In genomic region chr2:106138904-106139574, GRCh38 we compare ENCODE assay signal across 14 cellular contexts. TPM values are rescaled to one million over a fixed set of nuclear protein-coding genes. Genes with fewer than 3 reads are reported as not detected.
DNase-seq lines count a peak whose midpoint lies in the region; ATAC-seq and TF ChIP-seq lines count a peak whose summit lies in the region.
"Had no signal": no experiment of that assay in that cellular context is flagged by ENCODE, and none has a peak within 500 bp of the region (broad histone marks: within the 10 kb centered on the region; RNA-seq: fewer than 3 reads in every experiment).

No MANE protein-coding gene starts in this region.

- H3K27ac ChIP-seq in thyroid gland, result peak overlapping the region in 1 of 3 donors; percentile 66
- H3K27ac ChIP-seq: neutrophil had no signal

- H3K4me3 Mint-ChIP-seq in activated naive CD4-positive, alpha-beta T cell treated with anti-CD3 and anti-CD28 coated beads for 36 hours, result peak overlapping the region; percentile 79
- H3K4me3 Mint-ChIP-seq in central memory CD8-positive, alpha-beta T cell, result peak overlapping the region; percentile 78
- peak overlapping the region; percentile 14 for H3K4me3 Mint-ChIP-seq in natural killer cell
- no peak overlapping the region for H3K4me3 Mint-ChIP-seq in type B pancreatic cell
- H3K4me3 Mint-ChIP-seq: H9 had no signal

- H3K4me3 ChIP-seq in thyroid gland (replicated peaks in 1 of 3), result no peak overlapping the region
- H3K4me3 ChIP-seq: MG63 had no signal

- peaks cover 57% of the 10 kb centered on the region for H3K4me1 Mint-ChIP-seq in activated naive CD4-positive, alpha-beta T cell treated with anti-CD3 and anti-CD28 coated beads for 36 hours (ENCODE audit: low read depth)
- peaks cover 55% of the 10 kb centered on the region for H3K4me1 Mint-ChIP-seq in central memory CD8-positive, alpha-beta T cell
- H3K4me1 Mint-ChIP-seq in natural killer cell (peaks cover 32 to 40% of the 10 kb centered on the region in 2 donors), type B pancreatic cell (ENCODE audit: unreplicated experiment) (peaks cover 42% of the 10 kb centered on the region)

- no peaks in the 10 kb centered on the region for H3K36me3 ChIP-seq in thyroid gland

- CTCF ChIA-PET in activated naive CD4-positive, alpha-beta T cell treated with anti-CD3 and anti-CD28 coated beads for 36 hours (lab: Charles Lee), result interaction anchor here (0.9 to 2.8 kb wide), 6 partner anchors 19 to 54 kb away, joined by 3 to 8 read pairs (median 4); no protein-coding TSS in a partner anchor

- peak; percentile 24 for DNase-seq in activated naive CD4-positive, alpha-beta T cell treated with anti-CD3 and anti-CD28 coated beads for 36 hours
- DNase-seq in activated naive CD4-positive, alpha-beta T cell treated with Interleukin-2 at 50 U/mL for 16 hours, result no peak
- no peak for DNase-seq in central memory CD8-positive, alpha-beta T cell (ENCODE audit: low spot score in 2 of 2)
- no peak for DNase-seq in natural killer cell
- DNase-seq in type B pancreatic cell (ENCODE audit: extremely low spot score, unreplicated experiment), result no peak
- no peak for DNase-seq in NCI-H82 (lab: John Stamatoyannopoulos, UW)
- DNase-seq in thyroid gland, result no peak
- DNase-seq: GDM1, H9, hypothalamus, MG63, NCI-H748 treated with DMSO at 0.1 percent for 48 hours had no signal

- no peaks in the 10 kb centered on the region for H3K9me3 Mint-ChIP-seq in activated naive CD4-positive, alpha-beta T cell treated with anti-CD3 and anti-CD28 coated beads for 36 hours
- H3K9me3 Mint-ChIP-seq in central memory CD8-positive, alpha-beta T cell, result no peaks in the 10 kb centered on the region
- H3K9me3 Mint-ChIP-seq in natural killer cell (no peaks in the 10 kb centered on the region), type B pancreatic cell (no peaks in the 10 kb centered on the region)
- H3K9me3 Mint-ChIP-seq: H9 had no signal

- no peak for TF ChIP-seq POLR2A in thyroid gland (IDR thresholded peaks at IDR 0.05)

- no peaks in the 10 kb centered on the region for H3K27me3 Mint-ChIP-seq in activated naive CD4-positive, alpha-beta T cell treated with anti-CD3 and anti-CD28 coated beads for 36 hours (ENCODE audit: low read depth)
- no peaks in the 10 kb centered on the region for H3K27me3 Mint-ChIP-seq in central memory CD8-positive, alpha-beta T cell
- no peaks in the 10 kb centered on the region for H3K27me3 Mint-ChIP-seq in natural killer cell (ENCODE audit: low read depth in 2 of 2)
- H3K27me3 Mint-ChIP-seq in type B pancreatic cell, result no peaks in the 10 kb centered on the region

- intact Hi-C loops in activated naive CD4-positive, alpha-beta T cell treated with anti-CD3 and anti-CD28 coated beads for 36 hours (cut with micrococcal nuclease), result no loop called here
- intact Hi-C loops in natural killer cell (cut with micrococcal nuclease) (no loop called here), thyroid gland (cut with DNase I) (no loop called here)

- H3K4me1 ChIP-seq in thyroid gland, result peaks cover 21 to 27% of the 10 kb centered on the region in 2 donors

- WGBS in thyroid gland, 2 donors, result 65 to 68% methylated on average over 9 of the region's 9 CpGs

- peaks cover 20% of the 10 kb centered on the region for H3K36me3 Mint-ChIP-seq in activated naive CD4-positive, alpha-beta T cell treated with anti-CD3 and anti-CD28 coated beads for 36 hours (ENCODE audit: low read depth)
- peaks cover 19% of the 10 kb centered on the region for H3K36me3 Mint-ChIP-seq in central memory CD8-positive, alpha-beta T cell (ENCODE audit: insufficient read depth)
- H3K36me3 Mint-ChIP-seq in natural killer cell, result peaks cover 10% of the 10 kb centered on the region
- peaks cover 40% of the 10 kb centered on the region for H3K36me3 Mint-ChIP-seq in type B pancreatic cell

- H3K27ac Mint-ChIP-seq in activated naive CD4-positive, alpha-beta T cell treated with anti-CD3 and anti-CD28 coated beads for 36 hours, result peak overlapping the region; percentile 94
- peak overlapping the region; percentile 94 for H3K27ac Mint-ChIP-seq in central memory CD8-positive, alpha-beta T cell (ENCODE audit: low read depth)
- peak overlapping the region; percentile 61 to 82 for H3K27ac Mint-ChIP-seq in natural killer cell
- H3K27ac Mint-ChIP-seq in type B pancreatic cell, result peak overlapping the region; percentile 30

- no peak for ATAC-seq in central memory CD8-positive, alpha-beta T cell (replicated peaks; ENCODE audit: extremely low read depth, poor library complexity, severe bottlenecking)
- ATAC-seq in natural killer cell, result no peak
- no peak for ATAC-seq in SK-N-SH treated with all-trans-retinoic acid at 6 μM for 48 hours

- TF ChIP-seq CTCF in natural killer cell (IDR thresholded peaks at IDR 0.05), result no peak
- TF ChIP-seq CTCF in type B pancreatic cell (conservative IDR thresholded peaks at IDR 0.05), result no peak
- TF ChIP-seq CTCF in thyroid gland (IDR thresholded peaks at IDR 0.05), result no peak

- no peaks in the 10 kb centered on the region for H3K27me3 ChIP-seq in thyroid gland
- H3K27me3 ChIP-seq: MG63, neutrophil had no signal

- no peaks in the 10 kb centered on the region for H3K9me3 ChIP-seq in thyroid gland
- H3K9me3 ChIP-seq: MG63, neutrophil had no signal

TF ChIP-seq in SK-N-SH treated with all-trans-retinoic acid at 6 μM for 48 hours, 23 proteins besides CTCF, POLR2A, EP300 and RAD21 (continues in another document):
- TF ChIP-seq GLIS3 (CRISPR knock-in tag; IDR thresholded peaks at IDR 0.05), result no peak
- TF ChIP-seq ARNTL (CRISPR knock-in tag; IDR thresholded peaks at IDR 0.05; ENCODE audit: borderline replicate concordance, low read depth), result no peak
- no peak for TF ChIP-seq ESRRG (CRISPR knock-in tag; IDR thresholded peaks at IDR 0.05)
- TF ChIP-seq ZFP3 (CRISPR knock-in tag; IDR thresholded peaks at IDR 0.05), result no peak
- TF ChIP-seq POU6F1 (CRISPR knock-in tag; IDR thresholded peaks at IDR 0.05; ENCODE audit: borderline replicate concordance, low read depth), result no peak
- TF ChIP-seq TOX (CRISPR knock-in tag; IDR thresholded peaks at IDR 0.05; ENCODE audit: borderline replicate concordance), result no peak
- TF ChIP-seq, protein P1, sequence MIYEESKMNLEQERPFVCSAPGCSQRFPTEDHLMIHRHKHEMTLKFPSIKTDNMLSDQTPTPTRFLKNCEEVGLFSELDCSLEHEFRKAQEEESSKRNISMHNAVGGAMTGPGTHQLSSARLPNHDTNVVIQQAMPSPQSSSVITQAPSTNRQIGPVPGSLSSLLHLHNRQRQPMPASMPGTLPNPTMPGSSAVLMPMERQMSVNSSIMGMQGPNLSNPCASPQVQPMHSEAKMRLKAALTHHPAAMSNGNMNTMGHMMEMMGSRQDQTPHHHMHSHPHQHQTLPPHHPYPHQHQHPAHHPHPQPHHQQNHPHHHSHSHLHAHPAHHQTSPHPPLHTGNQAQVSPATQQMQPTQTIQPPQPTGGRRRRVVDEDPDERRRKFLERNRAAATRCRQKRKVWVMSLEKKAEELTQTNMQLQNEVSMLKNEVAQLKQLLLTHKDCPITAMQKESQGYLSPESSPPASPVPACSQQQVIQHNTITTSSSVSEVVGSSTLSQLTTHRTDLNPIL (CRISPR knock-in tag; IDR thresholded peaks at IDR 0.05; ENCODE audit: low read depth), result no peak
- TF ChIP-seq SNAI2 (CRISPR knock-in tag; IDR thresholded peaks at IDR 0.05), result no peak
- no peak for TF ChIP-seq ISL1 (CRISPR knock-in tag; IDR thresholded peaks at IDR 0.05)
- TF ChIP-seq TSHZ2 (CRISPR knock-in tag; IDR thresholded peaks at IDR 0.05), result no peak
- no peak for TF ChIP-seq OSR1 (CRISPR knock-in tag; IDR thresholded peaks at IDR 0.05)

RNA-seq across cellular contexts. Expression of gene UXS1, which starts 55.1 kb away (rescaled TPM):
- 10 to 100 TPM; 36.2 to 41.9 TPM for total RNA-seq in activated naive CD4-positive, alpha-beta T cell treated with anti-CD3 and anti-CD28 coated beads for 36 hours
- 10 to 100 TPM; 36.3 to 60.4 (median 37.5) TPM for total RNA-seq in natural killer cell
- total RNA-seq in type B pancreatic cell (ENCODE audit: low replicate concordance), result 55.5 and 58.5 TPM in 2 replicates
- total RNA-seq in thyroid gland, result 10 to 100 TPM; 32.2 to 94.2 (median 36.0) TPM

Comparison
In these comparisons a context has a peak if more than half of its experiments do, and no peak if none do; other contexts are left out.
1. H3K27ac Mint-ChIP-seq: peak in every context shown above with its lines; median percentile 94 in activated naive CD4-positive, alpha-beta T cell treated with anti-CD3 and anti-CD28 coated beads for 36 hours; 94 in central memory CD8-positive, alpha-beta T cell; 72 in natural killer cell; 30 in type B pancreatic cell.